7 cellular contexts compared by ENCODE assay signal in genomic region chr17:48997103-48997826, GRCh38. TPM values are rescaled to one million over a fixed set of nuclear protein-coding genes. Genes with fewer than 3 reads are reported as not detected.
DNase-seq lines count a peak whose midpoint lies in the region; ATAC-seq and TF ChIP-seq lines count a peak whose summit lies in the region.

Gene IGF2BP1, plus strand, starts transcription at chr17:48997385. Its CDS starts 361 bp downstream, at chr17:48997746.

- H3K4me3 ChIP-seq in OCI-LY1 (ENCODE audit: low read depth, low read length, poor library complexity, severe bottlenecking): peak within 1 kb of the TSS; percentile 89

- ATAC-seq in central memory CD8-positive, alpha-beta T cell (replicated peaks; ENCODE audit: extremely low read depth, poor library complexity, severe bottlenecking): no peak
- ATAC-seq in GM19324 (IDR thresholded peaks at IDR 0.05; ENCODE audit: low FRiP score, unreplicated experiment): no peak

- peaks cover 30% of the 10 kb centered on the region for H3K4me1 ChIP-seq in OCI-LY1 (ENCODE audit: insufficient read depth, low read length, severe bottlenecking)

- peaks cover 16% of the 10 kb centered on the region for H3K36me3 Mint-ChIP-seq in central memory CD8-positive, alpha-beta T cell (ENCODE audit: insufficient read depth)

- no peaks in the 10 kb centered on the region for H3K9me3 ChIP-seq in OCI-LY1 (ENCODE audit: low read length)

- peaks cover 98% of the 10 kb centered on the region for H3K27me3 Mint-ChIP-seq in central memory CD8-positive, alpha-beta T cell

- H3K79me2 ChIP-seq in OCI-LY1 (ENCODE audit: insufficient read depth, low read length): peaks cover 40% of the 10 kb centered on the region

- in situ Hi-C loops in GM13977 (cut with MboI; ENCODE audit: low pct_unique_long_range_greater_than_20kb, low sequenced_read_pairs, unreplicated experiment): no loop called here

- H3K9ac ChIP-seq in OCI-LY1 (ENCODE audit: low read length): peak within 1 kb of the TSS; percentile 85

- no peak for TF ChIP-seq CTCF in GM13977 (IDR thresholded peaks at IDR 0.05; ENCODE audit: extremely low read depth, insufficient read depth, missing control alignments)
- no peak for TF ChIP-seq CTCF in OCI-LY1 (IDR thresholded peaks at IDR 0.05; ENCODE audit: low read length)

- no peaks in the 10 kb centered on the region for H3K9me3 Mint-ChIP-seq in central memory CD8-positive, alpha-beta T cell

- peak within 1 kb of the TSS; percentile 69 for H3K4me3 Mint-ChIP-seq in central memory CD8-positive, alpha-beta T cell

- peak within 1 kb of the TSS; percentile 63 for H3K27ac Mint-ChIP-seq in central memory CD8-positive, alpha-beta T cell (ENCODE audit: low read depth)

- H3F3A ChIP-seq in OCI-LY1 (ENCODE audit: insufficient read depth, low read length): no peaks in the 10 kb centered on the region

- H3K4me1 Mint-ChIP-seq in central memory CD8-positive, alpha-beta T cell: peaks cover 24% of the 10 kb centered on the region

- peak within 1 kb of the TSS; percentile 74 for H3K27ac ChIP-seq in OCI-LY1 (ENCODE audit: low read depth, low read length, poor library complexity, severe bottlenecking)

- H3K4me2 ChIP-seq in OCI-LY1 (ENCODE audit: low read length): peak within 1 kb of the TSS; percentile 76

- no peaks in the 10 kb centered on the region for H4K20me1 ChIP-seq in OCI-LY1 (ENCODE audit: insufficient read depth, low read length)

- H3K36me3 ChIP-seq in OCI-LY1 (ENCODE audit: insufficient read depth, low read length): peaks cover 3% of the 10 kb centered on the region; the same call in 1 of the 2 replicates

- no peaks in the 10 kb centered on the region for H3K9me2 ChIP-seq in OCI-LY1 (ENCODE audit: low read depth, low read length)

- H2AFZ ChIP-seq in OCI-LY1 (ENCODE audit: low read length): no peak within 1 kb of the TSS

- DNase-seq in GM13977 (ENCODE audit: low spot score): peak; percentile 65
- DNase-seq in central memory CD8-positive, alpha-beta T cell (ENCODE audit: low spot score in 2 of 2): peak in 1 of 2 donors; percentile 14
- peak; percentile 72 for DNase-seq in myocyte (ENCODE audit: low read depth)
- DNase-seq in GF-D8 (lab: John Stamatoyannopoulos, UW): no peak
- DNase-seq in COLO668 (lab: John Stamatoyannopoulos, UW; ENCODE audit: unreplicated experiment): no peak

- no peaks in the 10 kb centered on the region for H3K27me3 ChIP-seq in OCI-LY1 (ENCODE audit: insufficient read depth, low read length)

RNA-seq across cellular contexts. Expression of gene IGF2BP1, which starts in this region (rescaled TPM):
- 6.7 and 9.3 TPM in 2 replicates for total RNA-seq in myocyte
- 10.8 TPM for polyA plus RNA-seq in myocyte (2012)

Comparison
In these comparisons a context has a peak if more than half of its experiments do, and no peak if none do; other contexts are left out.
1. DNase-seq: peak in GM13977 (single experiment) and myocyte (single experiment); none in GF-D8 (single experiment) and COLO668 (single experiment).